ENCODE assay signal across 26 cellular contexts in the genomic region with DNA sequence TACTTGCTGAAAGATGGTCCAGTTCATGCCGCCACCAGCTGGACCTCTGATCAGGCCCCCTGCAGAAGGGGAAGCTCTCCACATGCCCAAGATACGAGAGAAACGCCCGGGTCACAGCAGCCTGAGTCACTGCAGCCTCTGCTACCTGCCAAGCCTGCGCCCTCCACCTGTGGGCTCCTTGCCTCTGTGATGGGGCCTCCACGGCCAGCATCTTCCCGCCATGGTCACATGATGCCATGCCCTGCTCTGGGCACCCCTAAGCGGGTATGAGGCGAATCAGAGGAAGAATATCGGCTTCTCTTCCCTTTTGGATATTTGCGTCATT. TPM values are rescaled to one million over a fixed set of nuclear protein-coding genes. Genes with fewer than 3 reads are reported as not detected.
DNase-seq lines count a peak whose midpoint lies in the region; ATAC-seq and FAIRE-seq lines count a peak whose summit lies in the region.
"Had no signal": no experiment of that assay in that cellular context is flagged by ENCODE, and none has a peak within 500 bp of the region (broad histone marks: within the 10 kb centered on the region; RNA-seq: fewer than 3 reads in every experiment).

No MANE protein-coding gene starts in this region.

- peaks cover 0 to 25% (median 0%) of the 10 kb centered on the region in 11 experiments; a peak in 4 of 22 replicates for H3K27me3 ChIP-seq in BLaER1 treated with 17β-estradiol and CSF1 and Interleukin-3, amounts not matched to agents 10 nM and 100 nM
- H3K27me3 ChIP-seq: BE2C had no signal

- H3K9me3 Mint-ChIP-seq in activated CD4-positive, alpha-beta T cell treated with anti-CD3 and anti-CD28 coated beads for 36 hours (ENCODE audit: low read depth) = no peaks in the 10 kb centered on the region
- H3K9me3 Mint-ChIP-seq: CD14-positive monocyte; CD4-positive, CD25-positive, alpha-beta regulatory T cell; CD8-positive, alpha-beta memory T cell had no signal

- FAIRE-seq in urothelium cell line (lab: Jason Lieb, UNC) = no peak
- FAIRE-seq: A204.1, GM12878, GM12892, GM18507 had no signal

- H3K9ac ChIP-seq in BLaER1 treated with 17β-estradiol and CSF1 and Interleukin-3, amounts not matched to agents 10 nM and 100 nM = no peak overlapping the region

- no peak overlapping the region for H3K4me3 ChIP-seq in BLaER1 treated with 17β-estradiol and CSF1 and Interleukin-3, amounts not matched to agents 10 nM and 100 nM
- H3K4me3 ChIP-seq: GM12878 had no signal

- no peak for ATAC-seq in activated CD4-positive, alpha-beta T cell treated with anti-CD3 and anti-CD28 coated beads for 36 hours

- intact Hi-C loops in posterior vena cava (cut with DNase I) = loop anchor here in 1 of 2 donors (5.0 kb wide), 1 partner anchor 812 kb away; no protein-coding TSS in a partner anchor
- intact Hi-C loops in activated CD4-positive, alpha-beta T cell treated with anti-CD3 and anti-CD28 coated beads for 36 hours (cut with DNase I, micrococcal nuclease) = no loop called here

- H3K27ac Mint-ChIP-seq in activated CD4-positive, alpha-beta T cell treated with anti-CD3 and anti-CD28 coated beads for 36 hours = no peak overlapping the region
- H3K27ac Mint-ChIP-seq: CD14-positive monocyte; CD4-positive, CD25-positive, alpha-beta regulatory T cell; CD8-positive, alpha-beta memory T cell had no signal

- peaks cover 6% of the 10 kb centered on the region for H3K36me3 Mint-ChIP-seq in activated CD4-positive, alpha-beta T cell treated with anti-CD3 and anti-CD28 coated beads for 36 hours (ENCODE audit: low read depth)

- H3K27me3 Mint-ChIP-seq in activated CD4-positive, alpha-beta T cell treated with anti-CD3 and anti-CD28 coated beads for 36 hours = no peaks in the 10 kb centered on the region

- H3K4me1 ChIP-seq in BLaER1 treated with 17β-estradiol and CSF1 and Interleukin-3, amounts not matched to agents 10 nM and 100 nM = peaks cover 24 to 58% (median 53%) of the 10 kb centered on the region in 10 experiments
- H3K4me1 ChIP-seq: BE2C had no signal

- 0 out of 22 replicates have a peak, but pooled peaks cover 0 to 4% (median 0%) of the 10 kb centered on the region in 11 experiments for H3K9me3 ChIP-seq in BLaER1 treated with 17β-estradiol and CSF1 and Interleukin-3, amounts not matched to agents 10 nM and 100 nM (replicated peaks in 1 of 11)
- H3K9me3 ChIP-seq: BE2C had no signal

- peaks cover 0 to 33% (median 24%) of the 10 kb centered on the region in 11 experiments; a peak in 18 of 22 replicates for H3K36me3 ChIP-seq in BLaER1 treated with 17β-estradiol and CSF1 and Interleukin-3, amounts not matched to agents 10 nM and 100 nM
- H3K36me3 ChIP-seq: BE2C had no signal

- no peak overlapping the region for H3K27ac ChIP-seq in BLaER1 treated with 17β-estradiol and CSF1 and Interleukin-3, amounts not matched to agents 10 nM and 100 nM

- peak overlapping the region in 7 of 11 experiments; percentile 68 to 95 (median 94); a peak in 13 of 22 replicates for H3K4me2 ChIP-seq in BLaER1 treated with 17β-estradiol and CSF1 and Interleukin-3, amounts not matched to agents 10 nM and 100 nM

- H4K20me1 ChIP-seq in BLaER1 treated with 17β-estradiol and CSF1 and Interleukin-3, amounts not matched to agents 10 nM and 100 nM = peaks cover 0 to 27% (median 0%) of the 10 kb centered on the region in 11 experiments; a peak in 4 of 22 replicates

- H3K4me1 Mint-ChIP-seq in activated CD4-positive, alpha-beta T cell treated with anti-CD3 and anti-CD28 coated beads for 36 hours = no peaks in the 10 kb centered on the region
- H3K4me1 Mint-ChIP-seq: CD14-positive monocyte; CD4-positive, CD25-positive, alpha-beta regulatory T cell; CD8-positive, alpha-beta memory T cell had no signal

- POLR2A ChIA-PET in activated CD4-positive, alpha-beta T cell treated with anti-CD3 and anti-CD28 coated beads for 36 hours (lab: Charles Lee) = no interaction called here

- no peak overlapping the region for H3K4me3 Mint-ChIP-seq in activated CD4-positive, alpha-beta T cell treated with anti-CD3 and anti-CD28 coated beads for 36 hours
- H3K4me3 Mint-ChIP-seq: CD14-positive monocyte; CD4-positive, alpha-beta memory T cell; CD4-positive, CD25-positive, alpha-beta regulatory T cell; CD8-positive, alpha-beta memory T cell had no signal

- DNase-seq in activated effector memory CD4-positive, alpha-beta T cell treated with anti-CD3 and anti-CD28 coated beads, Interleukin-2, amount 50 U/mL, for 16 hours = peak; percentile 34
- no peak for DNase-seq in activated effector memory CD4-positive, alpha-beta T cell treated with Interleukin-2 at 50 U/mL for 16 hours
- DNase-seq in posterior vena cava (ENCODE audit: low spot score) (peak; percentile 68), urothelium cell line (ENCODE audit: low spot score) (no peak)
- no peak for DNase-seq in activated CD4-positive, alpha-beta T cell treated with anti-CD3 and anti-CD28 coated beads for 36 hours
- DNase-seq: 8988T; ACHN; C1 segment of cervical spinal cord; CD4-positive, CD25-positive, alpha-beta regulatory T cell; CD8-positive, alpha-beta memory T cell; COR-L47; DMS 273 treated with DMSO at 0.1 percent for 48 hours; DMS153; DMS53; DMS79; DND-41; EL; GDM1 had no signal

- CTCF ChIA-PET in activated CD4-positive, alpha-beta T cell treated with anti-CD3 and anti-CD28 coated beads for 36 hours (lab: Charles Lee) = no interaction called here

RNA-seq across cellular contexts. Expression of a gene that starts 13.7 kb away (rescaled TPM):
- total RNA-seq in posterior vena cava = not detected
- not detected for total RNA-seq in activated CD4-positive, alpha-beta T cell treated with anti-CD3 and anti-CD28 coated beads for 36 hours
- total RNA-seq: CD4-positive, alpha-beta memory T cell; CD4-positive, CD25-positive, alpha-beta regulatory T cell; CD8-positive, alpha-beta memory T cell had no signal

RNA-seq across cellular contexts. Expression of a gene that starts 18.8 kb away (rescaled TPM):
- 1 to 10 TPM; 2.5 to 5.4 TPM for total RNA-seq in posterior vena cava
- 10 to 100 TPM; 28.7 to 31.2 TPM for total RNA-seq in activated CD4-positive, alpha-beta T cell treated with anti-CD3 and anti-CD28 coated beads for 36 hours

RNA-seq across cellular contexts. Expression of a gene that starts 29.9 kb away (rescaled TPM):
- 1 to 10 TPM in 1 of 2 donors, under 1 TPM in 1; 0.76 to 1.6 TPM for total RNA-seq in posterior vena cava
- total RNA-seq in activated CD4-positive, alpha-beta T cell treated with anti-CD3 and anti-CD28 coated beads for 36 hours = 100 to 1,000 TPM; 101 to 117 TPM

RNA-seq across cellular contexts. Expression of a gene that starts 38.6 kb away (rescaled TPM):
- total RNA-seq in posterior vena cava = 10 to 100 TPM; 31.0 to 37.7 TPM
- 10 to 100 TPM; 26.6 to 37.9 TPM for total RNA-seq in activated CD4-positive, alpha-beta T cell treated with anti-CD3 and anti-CD28 coated beads for 36 hours

Comparison
In these comparisons a context has a peak if more than half of its experiments do, and no peak if none do; other contexts are left out.
1. DNase-seq: peak in activated effector memory CD4-positive, alpha-beta T cell treated with anti-CD3 and anti-CD28 coated beads, Interleukin-2, amount 50 U/mL, for 16 hours (single experiment) and posterior vena cava (single experiment); none in activated effector memory CD4-positive, alpha-beta T cell treated with Interleukin-2 at 50 U/mL for 16 hours (single experiment), activated CD4-positive, alpha-beta T cell treated with anti-CD3 and anti-CD28 coated beads for 36 hours (single experiment) and urothelium cell line (single experiment).
2. RNA of a gene that starts 18.8 kb away (total RNA-seq): 28.7 to 31.2 TPM in activated CD4-positive, alpha-beta T cell treated with anti-CD3 and anti-CD28 coated beads for 36 hours; 2.5 to 5.4 TPM in posterior vena cava; every median in the first group is over 4 times any median in the second.
3. RNA of a gene that starts 29.9 kb away (total RNA-seq): 101 to 117 TPM in activated CD4-positive, alpha-beta T cell treated with anti-CD3 and anti-CD28 coated beads for 36 hours; 0.76 to 1.6 TPM in posterior vena cava; every median in the first group is over 10 times any median in the second.